8 cellular contexts compared by ENCODE assay signal in genomic region chr12:68236421-68237059, GRCh38. TPM values are rescaled to one million over a fixed set of nuclear protein-coding genes. Genes with fewer than 3 reads are reported as not detected.
DNase-seq lines count a peak whose midpoint lies in the region; ATAC-seq and TF ChIP-seq lines count a peak whose summit lies in the region.

No MANE protein-coding gene starts in this region.

- H3K4me3 Mint-ChIP-seq in activated naive CD4-positive, alpha-beta T cell treated with anti-CD3 and anti-CD28 coated beads, Interleukin-2, amount 10 ng/mL, durations not matched to agents 7 days and 5 days = peak overlapping the region; percentile 73
- H3K4me3 Mint-ChIP-seq in progenitor cell of endocrine pancreas (ENCODE audit: low read depth) = no peak overlapping the region

- no peaks in the 10 kb centered on the region for H3K79me2 ChIP-seq in ACC112 (ENCODE audit: control insufficient read depth, insufficient read depth, low read length, unreplicated experiment)
- H3K79me2 ChIP-seq in OCI-LY7 (ENCODE audit: insufficient read depth, low read depth, low read length) = no peaks in the 10 kb centered on the region

- H3K27ac Mint-ChIP-seq in activated naive CD4-positive, alpha-beta T cell treated with anti-CD3 and anti-CD28 coated beads, Interleukin-2, amount 10 ng/mL, durations not matched to agents 7 days and 5 days = peak overlapping the region; percentile 87
- H3K27ac Mint-ChIP-seq in progenitor cell of endocrine pancreas = no peak overlapping the region

- H4K20me1 ChIP-seq in OCI-LY7 (ENCODE audit: insufficient read depth, low read length) = no peaks in the 10 kb centered on the region

- peak overlapping the region; percentile 100 for H2AFZ ChIP-seq in ACC112 (ENCODE audit: low read length, unreplicated experiment)
- peak overlapping the region; percentile 87 for H2AFZ ChIP-seq in OCI-LY7 (ENCODE audit: low read length)

- H3K4me1 ChIP-seq in ACC112 (ENCODE audit: control insufficient read depth, insufficient read depth, low read length, unreplicated experiment) (peaks cover 44% of the 10 kb centered on the region), OCI-LY7 (ENCODE audit: insufficient read depth, low read length, poor library complexity, severe bottlenecking) (peaks cover 30% of the 10 kb centered on the region)

- H3K4me3 ChIP-seq in ACC112 (ENCODE audit: low read depth, low read length) (peak overlapping the region; percentile 72), OCI-LY7 (ENCODE audit: low read depth, low read length, poor library complexity, severe bottlenecking) (peak overlapping the region; percentile 57), MG63 (no peak overlapping the region)

- peak overlapping the region; percentile 74 for H3K4me2 ChIP-seq in OCI-LY7 (ENCODE audit: low read length)

- no peaks in the 10 kb centered on the region for H3K9me3 ChIP-seq in OCI-LY7 (ENCODE audit: low read length)
- H3K9me3 ChIP-seq in MG63 = no peaks in the 10 kb centered on the region

- H3K36me3 ChIP-seq in ACC112 (ENCODE audit: insufficient read depth, low read length) (no peaks in the 10 kb centered on the region), OCI-LY7 (ENCODE audit: insufficient read depth, low read length) (no peaks in the 10 kb centered on the region), MG63 (no peaks in the 10 kb centered on the region)

- intact Hi-C loops in OCI-LY7 (cut with micrococcal nuclease; ENCODE audit: unreplicated experiment) = no loop called here

- H3K27me3 ChIP-seq in ACC112 (ENCODE audit: insufficient read depth, low read length) (no peaks in the 10 kb centered on the region), MG63 (no peaks in the 10 kb centered on the region)

- H3K9me3 Mint-ChIP-seq in activated naive CD4-positive, alpha-beta T cell treated with anti-CD3 and anti-CD28 coated beads, Interleukin-2, amount 10 ng/mL, durations not matched to agents 7 days and 5 days = no peaks in the 10 kb centered on the region
- H3K9me3 Mint-ChIP-seq in progenitor cell of endocrine pancreas (ENCODE audit: low read depth) = no peaks in the 10 kb centered on the region

- H3K27me3 Mint-ChIP-seq in activated naive CD4-positive, alpha-beta T cell treated with anti-CD3 and anti-CD28 coated beads, Interleukin-2, amount 10 ng/mL, durations not matched to agents 7 days and 5 days = no peaks in the 10 kb centered on the region
- peaks cover 17% of the 10 kb centered on the region for H3K27me3 Mint-ChIP-seq in progenitor cell of endocrine pancreas

- H3K27ac ChIP-seq in ACC112 (ENCODE audit: low read depth, low read length) = no peak overlapping the region
- H3K27ac ChIP-seq in OCI-LY7 (ENCODE audit: low read depth, low read length, poor library complexity, severe bottlenecking) = no peak overlapping the region

- no TSS peak for BruUV-seq in OCI-LY7 (replicated peaks; lab: Mats Ljungman, UMichigan)

- ATAC-seq in GM18517 (IDR thresholded peaks at IDR 0.05; ENCODE audit: unreplicated experiment) (peak; percentile 63), HG02981 (IDR thresholded peaks at IDR 0.05; ENCODE audit: unreplicated experiment) (peak; percentile 47)

- peaks cover 3% of the 10 kb centered on the region for H3K36me3 Mint-ChIP-seq in activated naive CD4-positive, alpha-beta T cell treated with anti-CD3 and anti-CD28 coated beads, Interleukin-2, amount 10 ng/mL, durations not matched to agents 7 days and 5 days
- H3K36me3 Mint-ChIP-seq in progenitor cell of endocrine pancreas (ENCODE audit: insufficient read depth) = no peaks in the 10 kb centered on the region

- H3K9me2 ChIP-seq in OCI-LY7 (ENCODE audit: insufficient read depth, low read length) = no peaks in the 10 kb centered on the region

- POLR2A ChIA-PET in OCI-LY7 (lab: Charles Lee) = interaction anchor here (0.6 to 1.3 kb wide), 4 partner anchors 69 to 809 kb away, joined by 3 read pairs; partner anchors contain the start of gene MDM1

- CTCF ChIA-PET in OCI-LY7 (lab: Charles Lee; ENCODE audit: unreplicated experiment) = interaction anchor here (0.6 kb wide), 1 partner anchor 119 kb away, joined by 3 read pairs; no protein-coding TSS in a partner anchor
- CTCF ChIA-PET in activated naive CD4-positive, alpha-beta T cell treated with anti-CD3 and anti-CD28 coated beads, Interleukin-2, amount 10 ng/mL, durations not matched to agents 7 days and 5 days (lab: Charles Lee) = interaction anchor here (0.7 to 3.1 kb wide), 15 partner anchors 11 to 196 kb away, joined by 3 to 24 read pairs (median 3); partner anchors contain the start of gene IL26

- no peak for TF ChIP-seq CTCF in OCI-LY7 (conservative IDR thresholded peaks at IDR 0.05; ENCODE audit: low read length)
- no peak for TF ChIP-seq CTCF in progenitor cell of endocrine pancreas (IDR thresholded peaks at IDR 0.05; ENCODE audit: unreplicated experiment)

- DNase-seq in OCI-LY7 (ENCODE audit: low spot score) = peak; percentile 50
- peak; percentile 62 for DNase-seq in activated naive CD4-positive, alpha-beta T cell treated with anti-CD3 and anti-CD28 coated beads, Interleukin-2, amount 10 ng/mL, durations not matched to agents 7 days and 5 days
- peak; percentile 51 to 79 for DNase-seq in lung microvascular endothelial cell (ENCODE audit: low read depth in 2 of 2)
- no peak for DNase-seq in MG63
- no peak for DNase-seq in progenitor cell of endocrine pancreas (ENCODE audit: low spot score, unreplicated experiment)

- H3K4me1 Mint-ChIP-seq in activated naive CD4-positive, alpha-beta T cell treated with anti-CD3 and anti-CD28 coated beads, Interleukin-2, amount 10 ng/mL, durations not matched to agents 7 days and 5 days = peaks cover 58% of the 10 kb centered on the region
- H3K4me1 Mint-ChIP-seq in progenitor cell of endocrine pancreas (ENCODE audit: low read depth) = no peaks in the 10 kb centered on the region

RNA-seq across cellular contexts. Expression of gene IL26, which starts 10.9 kb away (rescaled TPM):
- not detected in 2 replicates for total RNA-seq in OCI-LY7 (2014; rRNA removed; shearing (Covaris generic))
- total RNA-seq in OCI-LY7 (2022) = not detected in 2 replicates
- not detected in 2 replicates for total RNA-seq in lung microvascular endothelial cell
- 0.64 and 1.6 TPM in 2 replicates for total RNA-seq in MG63 (2014; rRNA removed; shearing (Covaris generic); ENCODE audit: low replicate concordance)
- not detected in 2 replicates for total RNA-seq in progenitor cell of endocrine pancreas

RNA-seq across cellular contexts. Expression of gene IL22, which starts 16.9 kb away (rescaled TPM):
- total RNA-seq in OCI-LY7 (2014; rRNA removed; shearing (Covaris generic)) = not detected in 2 replicates
- not detected in 2 replicates for total RNA-seq in OCI-LY7 (2022)
- total RNA-seq in lung microvascular endothelial cell = not detected in 2 replicates
- not detected in 2 replicates for total RNA-seq in MG63 (2014; rRNA removed; shearing (Covaris generic); ENCODE audit: low replicate concordance)
- not detected in 2 replicates for total RNA-seq in progenitor cell of endocrine pancreas

Comparison
In these comparisons a context has a peak if more than half of its experiments do, and no peak if none do; other contexts are left out.
1. DNase-seq: peak in OCI-LY7 (single experiment), activated naive CD4-positive, alpha-beta T cell treated with anti-CD3 and anti-CD28 coated beads, Interleukin-2, amount 10 ng/mL, durations not matched to agents 7 days and 5 days (single experiment) and lung microvascular endothelial cell (2 of 2); none in MG63 (single experiment) and progenitor cell of endocrine pancreas (single experiment).